In the genomic region with DNA sequence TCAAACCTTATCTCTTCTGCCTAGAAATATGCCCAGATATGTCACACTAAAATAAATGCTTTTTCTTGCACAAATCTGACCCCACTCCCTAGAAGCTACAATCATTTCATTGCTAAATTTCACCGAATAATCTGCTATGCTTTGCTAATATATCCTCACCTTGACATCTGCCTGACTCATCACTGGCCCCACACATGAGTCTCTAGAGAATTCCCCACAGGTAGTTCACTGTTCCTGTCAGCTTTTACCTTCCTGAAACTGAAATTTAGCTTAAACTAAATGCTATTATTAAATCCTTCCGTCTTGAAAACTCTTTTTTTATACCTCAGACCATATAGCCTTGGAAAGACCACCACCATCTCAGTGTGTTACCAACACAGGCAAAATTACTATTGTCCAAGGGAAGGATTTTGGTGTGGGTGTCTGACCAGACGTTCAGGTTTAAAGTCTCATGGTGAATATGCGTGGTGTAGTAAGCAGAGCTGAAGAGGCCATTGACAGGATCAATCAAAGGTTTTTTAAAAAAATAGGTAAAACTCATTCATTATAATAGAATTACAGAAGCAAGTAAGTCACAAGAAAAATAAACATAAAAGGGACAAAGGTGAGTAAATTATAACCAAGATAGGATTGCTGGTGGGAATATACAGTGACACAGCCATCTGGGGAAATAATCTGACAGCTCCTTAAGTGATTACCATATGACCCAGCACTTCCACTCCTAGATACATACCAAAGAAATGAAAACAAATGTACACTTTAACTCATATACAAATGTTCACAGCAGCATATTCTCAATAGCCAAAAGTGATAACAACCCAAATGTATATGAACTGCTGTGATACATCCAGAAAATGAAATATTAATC, we compare ENCODE assay signal across 1 cellular context.
TF ChIP-seq lines count a peak whose summit lies in the region.

No MANE protein-coding gene starts in this region.

TF ChIP-seq in GM12878, 131 proteins besides CTCF, POLR2A, EP300 and RAD21 (continued from another document):
- TF ChIP-seq, protein P1, sequence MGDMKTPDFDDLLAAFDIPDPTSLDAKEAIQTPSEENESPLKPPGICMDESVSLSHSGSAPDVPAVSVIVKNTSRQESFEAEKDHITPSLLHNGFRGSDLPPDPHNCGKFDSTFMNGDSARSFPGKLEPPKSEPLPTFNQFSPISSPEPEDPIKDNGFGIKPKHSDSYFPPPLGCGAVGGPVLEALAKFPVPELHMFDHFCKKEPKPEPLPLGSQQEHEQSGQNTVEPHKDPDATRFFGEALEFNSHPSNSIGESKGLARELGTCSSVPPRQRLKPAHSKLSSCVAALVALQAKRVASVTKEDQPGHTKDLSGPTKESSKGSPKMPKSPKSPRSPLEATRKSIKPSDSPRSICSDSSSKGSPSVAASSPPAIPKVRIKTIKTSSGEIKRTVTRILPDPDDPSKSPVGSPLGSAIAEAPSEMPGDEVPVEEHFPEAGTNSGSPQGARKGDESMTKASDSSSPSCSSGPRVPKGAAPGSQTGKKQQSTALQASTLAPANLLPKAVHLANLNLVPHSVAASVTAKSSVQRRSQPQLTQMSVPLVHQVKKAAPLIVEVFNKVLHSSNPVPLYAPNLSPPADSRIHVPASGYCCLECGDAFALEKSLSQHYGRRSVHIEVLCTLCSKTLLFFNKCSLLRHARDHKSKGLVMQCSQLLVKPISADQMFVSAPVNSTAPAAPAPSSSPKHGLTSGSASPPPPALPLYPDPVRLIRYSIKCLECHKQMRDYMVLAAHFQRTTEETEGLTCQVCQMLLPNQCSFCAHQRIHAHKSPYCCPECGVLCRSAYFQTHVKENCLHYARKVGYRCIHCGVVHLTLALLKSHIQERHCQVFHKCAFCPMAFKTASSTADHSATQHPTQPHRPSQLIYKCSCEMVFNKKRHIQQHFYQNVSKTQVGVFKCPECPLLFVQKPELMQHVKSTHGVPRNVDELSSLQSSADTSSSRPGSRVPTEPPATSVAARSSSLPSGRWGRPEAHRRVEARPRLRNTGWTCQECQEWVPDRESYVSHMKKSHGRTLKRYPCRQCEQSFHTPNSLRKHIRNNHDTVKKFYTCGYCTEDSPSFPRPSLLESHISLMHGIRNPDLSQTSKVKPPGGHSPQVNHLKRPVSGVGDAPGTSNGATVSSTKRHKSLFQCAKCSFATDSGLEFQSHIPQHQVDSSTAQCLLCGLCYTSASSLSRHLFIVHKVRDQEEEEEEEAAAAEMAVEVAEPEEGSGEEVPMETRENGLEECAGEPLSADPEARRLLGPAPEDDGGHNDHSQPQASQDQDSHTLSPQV (IDR thresholded peaks at IDR 0.05): no peak
- peak; percentile 92 for TF ChIP-seq MEF2B (IDR thresholded peaks at IDR 0.05; ENCODE audit: partially characterized antibody, poor library complexity, severe bottlenecking)
- no peak for TF ChIP-seq ZNF217 (IDR thresholded peaks at IDR 0.05)
- TF ChIP-seq IKZF2 (IDR thresholded peaks at IDR 0.05): peak in 1 of 2 experiments; percentile 29; a peak in 1 of 4 replicates
- TF ChIP-seq, protein P2, sequence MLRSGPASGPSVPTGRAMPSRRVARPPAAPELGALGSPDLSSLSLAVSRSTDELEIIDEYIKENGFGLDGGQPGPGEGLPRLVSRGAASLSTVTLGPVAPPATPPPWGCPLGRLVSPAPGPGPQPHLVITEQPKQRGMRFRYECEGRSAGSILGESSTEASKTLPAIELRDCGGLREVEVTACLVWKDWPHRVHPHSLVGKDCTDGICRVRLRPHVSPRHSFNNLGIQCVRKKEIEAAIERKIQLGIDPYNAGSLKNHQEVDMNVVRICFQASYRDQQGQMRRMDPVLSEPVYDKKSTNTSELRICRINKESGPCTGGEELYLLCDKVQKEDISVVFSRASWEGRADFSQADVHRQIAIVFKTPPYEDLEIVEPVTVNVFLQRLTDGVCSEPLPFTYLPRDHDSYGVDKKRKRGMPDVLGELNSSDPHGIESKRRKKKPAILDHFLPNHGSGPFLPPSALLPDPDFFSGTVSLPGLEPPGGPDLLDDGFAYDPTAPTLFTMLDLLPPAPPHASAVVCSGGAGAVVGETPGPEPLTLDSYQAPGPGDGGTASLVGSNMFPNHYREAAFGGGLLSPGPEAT (IDR thresholded peaks at IDR 0.05; ENCODE audit: low read depth): 0 out of 2 replicates have a peak, but pooled peaks have one; percentile 19
